In genomic region chr19:37669336-37669963, GRCh38 we compare ENCODE assay signal across 1 cellular context.
TF ChIP-seq lines count a peak whose summit lies in the region.

No MANE protein-coding gene starts in this region.

TF ChIP-seq in HepG2, 621 proteins besides CTCF, POLR2A, EP300 and RAD21:
- TF ChIP-seq ZNF274 (CRISPR knock-in tag; IDR thresholded peaks at IDR 0.05) (peak; percentile 78; the same call in 1 of the 2 replicates), HMGXB3 (CRISPR knock-in tag; IDR thresholded peaks at IDR 0.05; ENCODE audit: borderline replicate concordance) (no peak)
